8 cellular contexts compared by ENCODE assay signal in genomic region chr6:72624557-72625160, GRCh38. TPM values are rescaled to one million over a fixed set of nuclear protein-coding genes. Genes with fewer than 3 reads are reported as not detected.
DNase-seq lines count a peak whose midpoint lies in the region; ATAC-seq and TF ChIP-seq lines count a peak whose summit lies in the region.

No MANE protein-coding gene starts in this region.

- no peaks in the 10 kb centered on the region for H3F3A ChIP-seq in GM23338 (replicated peaks; ENCODE audit: low read depth)
- H3F3A ChIP-seq in PC-9 (ENCODE audit: insufficient read depth, low read depth): no peaks in the 10 kb centered on the region; the same call in 1 of the 2 replicates

- ATAC-seq in GM23338 (no peak), GM19035 (IDR thresholded peaks at IDR 0.05; ENCODE audit: unreplicated experiment) (no peak)

- peak; percentile 71 for TF ChIP-seq CTCF in BE2C (IDR thresholded peaks at IDR 0.05; ENCODE audit: low read depth, low read length)
- TF ChIP-seq CTCF in GM23338 (conservative IDR thresholded peaks at IDR 0.05; ENCODE audit: low read depth in 2 of 2): peak; percentile 58 to 77
- TF ChIP-seq CTCF in PC-9 (conservative IDR thresholded peaks at IDR 0.05): peak; percentile 71
- peak; percentile 43 to 66 (median 54) for TF ChIP-seq CTCF in esophagus muscularis mucosa (IDR thresholded peaks at IDR 0.05)

- intact Hi-C loops in PC-9 (cut with micrococcal nuclease; ENCODE audit: unreplicated experiment): loop anchor here (5.0 to 10.0 kb wide), 3 partner anchors 160 to 410 kb away; no protein-coding TSS in a partner anchor
- intact Hi-C loops in esophagus muscularis mucosa (cut with DNase I): no loop called here

- CTCF ChIA-PET in PC-9 (lab: Charles Lee): no interaction called here

- H3K36me3 Mint-ChIP-seq in GM23338 (ENCODE audit: low read depth): no peaks in the 10 kb centered on the region

- no peaks in the 10 kb centered on the region for H3K9me3 ChIP-seq in BE2C
- no peaks in the 10 kb centered on the region for H3K9me3 ChIP-seq in PC-9 (ENCODE audit: insufficient read depth, low read depth)
- no peaks in the 10 kb centered on the region for H3K9me3 ChIP-seq in esophagus muscularis mucosa

- H3K27ac ChIP-seq in GM23338 (ENCODE audit: low read depth) (no peak overlapping the region), PC-9 (no peak overlapping the region), esophagus muscularis mucosa (replicated peaks in 1 of 4) (no peak overlapping the region)

- peaks cover 19% of the 10 kb centered on the region for H3K4me1 Mint-ChIP-seq in GM23338

- no peaks in the 10 kb centered on the region; the same call in 1 of the 3 replicates for H3K9me3 Mint-ChIP-seq in GM23338

- POLR2A ChIA-PET in PC-9 (lab: Charles Lee; ENCODE audit: unreplicated experiment): no interaction called here

- H3K27ac Mint-ChIP-seq in GM23338: no peak overlapping the region

- DNase-seq in BE2C: no peak
- DNase-seq in GM23338 (ENCODE audit: low spot score): peak; percentile 48
- no peak for DNase-seq in PC-9
- no peak for DNase-seq in esophagus muscularis mucosa (ENCODE audit: extremely low spot score)
- DNase-seq in superior temporal gyrus (ENCODE audit: extremely low spot score): peak; percentile 63
- no peak for DNase-seq in DMS79 treated with DMSO at 0.1 percent for 48 hours (lab: John Stamatoyannopoulos, UW)
- DNase-seq in occipital lobe (lab: John Stamatoyannopoulos, UW): no peak

- H3K4me3 Mint-ChIP-seq in GM23338: no peak overlapping the region

- H3K4me3 ChIP-seq in BE2C (ENCODE audit: low read depth, low read length) (no peak overlapping the region), GM23338 (no peak overlapping the region), PC-9 (no peak overlapping the region), esophagus muscularis mucosa (no peak overlapping the region)

- H3K4me2 ChIP-seq in GM23338 (no peak overlapping the region), PC-9 (no peak overlapping the region)

- H3K4me1 ChIP-seq in BE2C (no peaks in the 10 kb centered on the region), GM23338 (ENCODE audit: insufficient read depth) (peaks cover 19% of the 10 kb centered on the region), PC-9 (replicated peaks; ENCODE audit: insufficient read depth) (no peaks in the 10 kb centered on the region), esophagus muscularis mucosa (peaks cover 30 to 53% (median 44%) of the 10 kb centered on the region in 4 donors)

- 64% methylated on average over 3 of the region's 3 CpGs for WGBS in esophagus muscularis mucosa

- no peak for TF ChIP-seq POLR2A in esophagus muscularis mucosa (IDR thresholded peaks at IDR 0.05; ENCODE audit: low read depth)

- H3K9me2 ChIP-seq in GM23338 (ENCODE audit: insufficient read depth) (no peaks in the 10 kb centered on the region), PC-9 (ENCODE audit: insufficient read depth) (no peaks in the 10 kb centered on the region)

- H2AFZ ChIP-seq in GM23338 (no peak overlapping the region), PC-9 (no peak overlapping the region)

- BruUV-seq in PC-9 (replicated peaks; lab: Mats Ljungman, UMichigan): no TSS peak

- H4K20me1 ChIP-seq in GM23338 (replicated peaks; ENCODE audit: insufficient read depth) (no peaks in the 10 kb centered on the region), PC-9 (ENCODE audit: insufficient read depth) (no peaks in the 10 kb centered on the region)

- H3K27me3 Mint-ChIP-seq in GM23338 (ENCODE audit: insufficient read depth, low read depth, poor library complexity): peaks cover 37% of the 10 kb centered on the region

- H3K79me2 ChIP-seq in GM23338 (replicated peaks; ENCODE audit: insufficient read depth): no peaks in the 10 kb centered on the region
- no peaks in the 10 kb centered on the region for H3K79me2 ChIP-seq in PC-9 (ENCODE audit: low read depth)

- H3K36me3 ChIP-seq in BE2C (no peaks in the 10 kb centered on the region), GM23338 (ENCODE audit: insufficient read depth) (no peaks in the 10 kb centered on the region), PC-9 (ENCODE audit: low read depth) (no peaks in the 10 kb centered on the region), esophagus muscularis mucosa (no peaks in the 10 kb centered on the region)

- peaks cover 38% of the 10 kb centered on the region for H3K27me3 ChIP-seq in BE2C
- H3K27me3 ChIP-seq in GM23338 (ENCODE audit: insufficient read depth): peaks cover 49% of the 10 kb centered on the region
- H3K27me3 ChIP-seq in PC-9 (ENCODE audit: insufficient read depth, low read depth): no peaks in the 10 kb centered on the region
- peaks cover 0 to 17% (median 0%) of the 10 kb centered on the region in 4 donors for H3K27me3 ChIP-seq in esophagus muscularis mucosa

- no peak for TF ChIP-seq EP300 in esophagus muscularis mucosa (IDR thresholded peaks at IDR 0.05)

TF ChIP-seq in GM23338, 12 proteins besides CTCF, POLR2A, EP300 and RAD21 (continues in another document):
- TF ChIP-seq JUNB (IDR thresholded peaks at IDR 0.05; ENCODE audit: unreplicated experiment) (no peak), ZNF462 (CRISPR knock-in tag; IDR thresholded peaks at IDR 0.05) (no peak), POLR2AphosphoS5 (IDR thresholded peaks at IDR 0.05; ENCODE audit: low read depth) (no peak), EZH2phosphoT487 (IDR thresholded peaks at IDR 0.05; ENCODE audit: unreplicated experiment) (no peak)

RNA-seq across cellular contexts. Expression of gene KCNQ5, which starts 2.8 kb away (rescaled TPM):
- 6.1 TPM for polyA plus RNA-seq in BE2C (2012; ENCODE audit: insufficient read depth, insufficient read length, low read depth)
- 0.87 and 2.3 TPM in 2 replicates for total RNA-seq in GM23338 (2014; rRNA removed; shearing (Covaris generic))
- 0.30 and 0.68 TPM in 2 replicates for polyA plus RNA-seq in GM23338 (2016; fragmentation: Nextera tagmentation; extraction: Ambion mirVana)
- total RNA-seq in PC-9 (2021) (0.20 and 1.2 TPM in 2 replicates), esophagus muscularis mucosa (1 to 10 TPM; 1.2 to 2.2 (median 1.8) TPM), occipital lobe (12.9 TPM)

Comparison
In these comparisons a context has a peak if more than half of its experiments do, and no peak if none do; other contexts are left out.
1. DNase-seq: peak in GM23338 (single experiment) and superior temporal gyrus (single experiment); none in BE2C (single experiment), PC-9 (0 of 2), esophagus muscularis mucosa (single experiment), DMS79 treated with DMSO at 0.1 percent for 48 hours (single experiment) and occipital lobe (single experiment).
2. Peak in every context shown above with its lines, with median percentiles within 50 percentile points of each other: CTCF ChIP-seq.